8 cellular contexts compared by ENCODE assay signal in the genomic region with DNA sequence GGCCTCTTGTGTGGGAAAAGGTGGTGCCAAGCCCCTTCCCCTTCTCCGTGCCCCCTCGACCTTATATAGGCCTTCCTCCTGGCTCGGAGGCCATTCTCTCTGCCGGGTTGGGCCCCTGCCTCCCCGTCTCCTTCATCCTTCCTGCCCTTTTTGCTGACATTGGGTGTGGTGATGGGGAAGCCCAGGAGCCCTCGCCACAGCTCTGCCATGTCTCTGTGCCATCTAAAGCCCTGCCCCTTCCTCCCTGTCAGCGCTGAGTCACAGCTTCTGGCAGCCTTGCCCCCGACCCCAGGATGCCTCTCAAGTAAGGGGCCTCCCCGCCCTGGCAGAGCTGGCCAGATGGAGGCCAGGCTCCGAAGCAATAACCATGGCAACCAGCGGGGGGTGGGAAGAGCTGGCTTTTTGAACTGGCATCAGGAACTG. TPM values are rescaled to one million over a fixed set of nuclear protein-coding genes. Genes with fewer than 3 reads are reported as not detected.
DNase-seq lines count a peak whose midpoint lies in the region; ATAC-seq, FAIRE-seq and TF ChIP-seq lines count a peak whose summit lies in the region.

No MANE protein-coding gene starts in this region.

- H3K9me3 ChIP-seq in SJSA1 (replicated peaks): no peaks in the 10 kb centered on the region
- no peaks in the 10 kb centered on the region for H3K9me3 ChIP-seq in skeletal muscle satellite cell (replicated peaks; ENCODE audit: low read length)

- TF ChIP-seq CTCF in D721Med (IDR thresholded peaks at IDR 0.05; ENCODE audit: insufficient read depth, missing control alignments): no peak

- DNase-seq in D721Med (ENCODE audit: insufficient read length, low spot score) (peak; percentile 65), HEK293T (ENCODE audit: extremely low spot score) (peak; percentile 33), SJSA1 (ENCODE audit: low read depth in 1 of 2, low spot score in 2 of 2) (peak; percentile 76 to 93), germinal center (ENCODE audit: low spot score) (peak; percentile 62)
- peak; percentile 69 for DNase-seq in activated effector memory CD4-positive, alpha-beta T cell treated with Interleukin-2 at 50 U/mL for 16 hours

- H3K27me3 ChIP-seq in SJSA1 (replicated peaks) (no peaks in the 10 kb centered on the region), skeletal muscle satellite cell (ENCODE audit: control insufficient read depth, insufficient read depth, low read length) (no peaks in the 10 kb centered on the region)

- no peak for FAIRE-seq in D721Med (lab: Jason Lieb, UNC)

- H3K4me1 ChIP-seq in SJSA1 (replicated peaks) (peaks cover 58% of the 10 kb centered on the region), skeletal muscle satellite cell (ENCODE audit: control insufficient read depth, insufficient read depth, low read length) (peaks cover 53% of the 10 kb centered on the region)

- peak overlapping the region; percentile 39 for H3K9ac ChIP-seq in skeletal muscle satellite cell (ENCODE audit: low read depth, low read length)

- peaks cover 30% of the 10 kb centered on the region for H3K36me3 ChIP-seq in SJSA1
- H3K36me3 ChIP-seq in skeletal muscle satellite cell (ENCODE audit: insufficient read depth, low read length): peaks cover 42% of the 10 kb centered on the region

- ATAC-seq in GM21515 (IDR thresholded peaks at IDR 0.05; ENCODE audit: unreplicated experiment) (no peak), GM18867 (IDR thresholded peaks at IDR 0.05; ENCODE audit: unreplicated experiment) (no peak)

- CTCF ChIA-PET in HEK293T (lab: Yijun Ruan, JAX): no interaction called here

- peak overlapping the region; percentile 38 for H3K4me2 ChIP-seq in skeletal muscle satellite cell (ENCODE audit: low read length)

- POLR2A ChIA-PET in HEK293T (lab: Yijun Ruan, JAX): no interaction called here

- H3K4me3 ChIP-seq in SJSA1 (no peak overlapping the region), skeletal muscle satellite cell (ENCODE audit: low read length) (no peak overlapping the region)

- peak overlapping the region; percentile 16 for H3K27ac ChIP-seq in SJSA1

TF ChIP-seq in HEK293T, 16 proteins besides CTCF, POLR2A, EP300 and RAD21:
- TF ChIP-seq ARNT (IDR thresholded peaks at IDR 0.05): no peak
- TF ChIP-seq FOXA1 (IDR thresholded peaks at IDR 0.05): no peak
- no peak for TF ChIP-seq FOXK2 (IDR thresholded peaks at IDR 0.05)
- no peak for TF ChIP-seq PKNOX1 (IDR thresholded peaks at IDR 0.05)
- TF ChIP-seq HDGF (IDR thresholded peaks at IDR 0.05; ENCODE audit: borderline replicate concordance): no peak
- TF ChIP-seq CTBP1 (IDR thresholded peaks at IDR 0.05; ENCODE audit: borderline replicate concordance): no peak

RNA-seq across cellular contexts. Expression of gene JADE2, which starts 30.4 kb away (rescaled TPM):
- total RNA-seq in SJSA1 (2014; rRNA removed; shearing (Covaris generic)): 12.5 and 14.6 TPM in 2 replicates
- 23.8 and 35.8 TPM in 2 replicates for total RNA-seq in skeletal muscle satellite cell (2012; rRNA removed)

Comparison
In these comparisons a context has a peak if more than half of its experiments do, and no peak if none do; other contexts are left out.
1. DNase-seq: peak in every context shown above with its lines; median percentile 84 in SJSA1; 69 in activated effector memory CD4-positive, alpha-beta T cell treated with Interleukin-2 at 50 U/mL for 16 hours; 65 in D721Med; 62 in germinal center; 33 in HEK293T.